ENCODE assay signal across 12 cellular contexts in the genomic region with DNA sequence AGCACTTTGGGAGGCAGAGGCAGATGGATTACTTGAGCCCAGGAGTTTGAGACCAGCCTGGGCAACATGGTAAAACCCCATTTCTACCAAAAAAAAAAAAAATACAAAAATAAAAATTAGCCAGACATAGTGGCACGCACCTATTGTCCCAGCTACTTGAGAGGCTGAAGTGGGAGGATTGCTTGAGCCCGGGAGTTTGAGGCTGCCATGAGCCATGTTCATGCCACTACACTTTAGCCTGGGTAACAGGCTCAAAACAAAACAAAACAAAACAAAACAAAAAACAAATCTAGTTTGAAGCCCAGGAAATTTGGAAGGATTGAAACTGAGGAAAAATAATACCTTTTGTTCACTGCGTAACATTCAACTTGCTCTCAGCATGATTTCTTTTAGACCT. TPM values are rescaled to one million over a fixed set of nuclear protein-coding genes. Genes with fewer than 3 reads are reported as not detected.
DNase-seq lines count a peak whose midpoint lies in the region; ATAC-seq and TF ChIP-seq lines count a peak whose summit lies in the region.
"Had no signal": no experiment of that assay in that cellular context is flagged by ENCODE, and none has a peak within 500 bp of the region (broad histone marks: within the 10 kb centered on the region; RNA-seq: fewer than 3 reads in every experiment).

No MANE protein-coding gene starts in this region.

- H3K4me1 Mint-ChIP-seq in MCF 10A (ENCODE audit: insufficient read depth, unreplicated experiment), result peaks cover 62% of the 10 kb centered on the region
- H3K4me1 Mint-ChIP-seq in activated naive CD8-positive, alpha-beta T cell treated with anti-CD3 and anti-CD28 coated beads, Interleukin-2, amount 50 U/mL, for 24 hours, result peaks cover 80% of the 10 kb centered on the region

- peaks cover 7% of the 10 kb centered on the region for H3K9me3 Mint-ChIP-seq in MCF 10A (ENCODE audit: unreplicated experiment)
- H3K9me3 Mint-ChIP-seq in activated naive CD8-positive, alpha-beta T cell treated with anti-CD3 and anti-CD28 coated beads, Interleukin-2, amount 50 U/mL, for 24 hours, result no peaks in the 10 kb centered on the region
- H3K9me3 Mint-ChIP-seq: activated naive CD4-positive, alpha-beta T cell treated with anti-CD3 and anti-CD28 coated beads, Interleukin-2, amount 50 U/mL, for 72 hours had no signal

- peak overlapping the region; percentile 6 for H3K4me3 Mint-ChIP-seq in MCF 10A (ENCODE audit: unreplicated experiment)
- no peak overlapping the region for H3K4me3 Mint-ChIP-seq in activated naive CD8-positive, alpha-beta T cell treated with anti-CD3 and anti-CD28 coated beads, Interleukin-2, amount 50 U/mL, for 24 hours

- peak overlapping the region; percentile 93 for H3K27ac Mint-ChIP-seq in MCF 10A (ENCODE audit: low read depth, unreplicated experiment)
- H3K27ac Mint-ChIP-seq in activated naive CD8-positive, alpha-beta T cell treated with anti-CD3 and anti-CD28 coated beads, Interleukin-2, amount 50 U/mL, for 24 hours, result peak overlapping the region; percentile 83

- no peak for ATAC-seq in activated naive CD8-positive, alpha-beta T cell treated with anti-CD3 and anti-CD28 coated beads, Interleukin-2, amount 50 U/mL, for 24 hours
- ATAC-seq in lung (ENCODE audit: insufficient read depth, low FRiP score), result no peak
- ATAC-seq in upper lobe of right lung, result no peak
- ATAC-seq: Panc1 had no signal

- no peak for TF ChIP-seq POLR2A in breast epithelium (IDR thresholded peaks at IDR 0.05)

- intact Hi-C loops in MCF 10A (cut with micrococcal nuclease) (no loop called here), breast epithelium (cut with DNase I; ENCODE audit: low total_unique reads) (no loop called here), upper lobe of right lung (cut with DNase I) (no loop called here)

- H3K36me3 ChIP-seq in breast epithelium, result no peaks in the 10 kb centered on the region
- no peaks in the 10 kb centered on the region for H3K36me3 ChIP-seq in lung (ENCODE audit: control insufficient read depth in 2 of 2, insufficient read depth in 2 of 2, low read length in 2 of 2)
- H3K36me3 ChIP-seq in upper lobe of right lung, result no peaks in the 10 kb centered on the region

- peaks cover 12% of the 10 kb centered on the region for H3K36me3 Mint-ChIP-seq in MCF 10A (ENCODE audit: insufficient read depth, unreplicated experiment)
- peaks cover 7% of the 10 kb centered on the region for H3K36me3 Mint-ChIP-seq in activated naive CD8-positive, alpha-beta T cell treated with anti-CD3 and anti-CD28 coated beads, Interleukin-2, amount 50 U/mL, for 24 hours (ENCODE audit: low read depth)

- H3K9me3 ChIP-seq in breast epithelium (no peaks in the 10 kb centered on the region), lung (ENCODE audit: control insufficient read depth in 2 of 2, insufficient read depth in 1 of 2, low read length in 1 of 2) (no peaks in the 10 kb centered on the region), upper lobe of right lung (no peaks in the 10 kb centered on the region)

- CTCF ChIA-PET in MCF 10A (lab: Yijun Ruan, JAX), result interaction anchor here (0.5 to 1.5 kb wide), 7 partner anchors 7 to 71 kb away, joined by 3 to 4 read pairs (median 3); no protein-coding TSS in a partner anchor

- no peaks in the 10 kb centered on the region for H3K27me3 Mint-ChIP-seq in MCF 10A (ENCODE audit: insufficient read depth, unreplicated experiment)
- no peaks in the 10 kb centered on the region for H3K27me3 Mint-ChIP-seq in activated naive CD8-positive, alpha-beta T cell treated with anti-CD3 and anti-CD28 coated beads, Interleukin-2, amount 50 U/mL, for 24 hours

- no peak for DNase-seq in MCF 10A (ENCODE audit: unreplicated experiment)
- DNase-seq in breast epithelium (ENCODE audit: low spot score in 2 of 2), result no peak
- DNase-seq in activated naive CD8-positive, alpha-beta T cell treated with anti-CD3 and anti-CD28 coated beads, Interleukin-2, amount 50 U/mL, for 24 hours, result no peak
- no peak for DNase-seq in lung (ENCODE audit: low spot score)
- no peak for DNase-seq in upper lobe of right lung
- DNase-seq in H4 (ENCODE audit: low spot score), result no peak
- DNase-seq in EL, result no peak
- DNase-seq in activated CD4-positive, alpha-beta T cell treated with anti-CD3 and anti-CD28 coated beads for 48 hours, result no peak
- DNase-seq: GOT3, hypothalamus had no signal

- POLR2A ChIA-PET in MCF 10A (lab: Yijun Ruan, JAX), result interaction anchor here (0.6 to 4.4 kb wide), 6 partner anchors 9 to 164 kb away, joined by 3 to 51 read pairs (median 16); partner anchors contain the start of gene TMOD3

- H3K4me3 ChIP-seq in breast epithelium, result no peak overlapping the region
- H3K4me3 ChIP-seq in lung, result no peak overlapping the region
- H3K4me3 ChIP-seq in upper lobe of right lung, result no peak overlapping the region

- H3K27ac ChIP-seq in breast epithelium (no peak overlapping the region), lung (ENCODE audit: low read depth in 1 of 2, low read length in 1 of 2) (peak overlapping the region; percentile 6 to 31), upper lobe of right lung (peak overlapping the region; percentile 69)

- H3K27me3 ChIP-seq in breast epithelium (no peaks in the 10 kb centered on the region), lung (ENCODE audit: control insufficient read depth, insufficient read depth) (no peaks in the 10 kb centered on the region), upper lobe of right lung (no peaks in the 10 kb centered on the region)

- TSS peak; percentile 56 for BruUV-seq in MCF 10A (replicated peaks; lab: Mats Ljungman, UMichigan)

- TF ChIP-seq CTCF in MCF 10A (IDR thresholded peaks at IDR 0.05; ENCODE audit: unreplicated experiment) (no peak), breast epithelium (IDR thresholded peaks at IDR 0.05) (no peak), lung (IDR thresholded peaks at IDR 0.05; ENCODE audit: control extremely low read depth, extremely low read depth) (no peak), upper lobe of right lung (IDR thresholded peaks at IDR 0.05) (no peak)

- WGBS in lung, 2 donors, result 67 to 68% methylated on average over 3 of the region's 3 CpGs

- H3K4me1 ChIP-seq in breast epithelium (no peaks in the 10 kb centered on the region), lung (ENCODE audit: control insufficient read depth in 2 of 2, insufficient read depth in 2 of 2, low read length in 2 of 2) (peaks cover 11 to 65% of the 10 kb centered on the region in 2 donors), upper lobe of right lung (peaks cover 91% of the 10 kb centered on the region)

RNA-seq across cellular contexts. Expression of gene TMOD3, which starts 16.6 kb away (rescaled TPM):
- total RNA-seq in MCF 10A (2022) (93.5 and 94.6 TPM in 2 replicates), breast epithelium (10 to 100 TPM; 24.9 to 31.4 (median 27.5) TPM), lung (100 to 1,000 TPM in 1 of 2 donors, 10 to 100 TPM in 1; 65.8 to 108 TPM), upper lobe of right lung (78.4 TPM)
- 10 to 100 TPM; 12.4 to 16.4 TPM for polyA plus RNA-seq in lung
- total RNA-seq in H4 (2014; rRNA removed; shearing (Covaris generic)), result 21.2 and 22.5 TPM in 2 replicates

Comparison
In these comparisons a context has a peak if more than half of its experiments do, and no peak if none do; other contexts are left out.
1. H3K27ac ChIP-seq: peak in lung (2 of 2) and upper lobe of right lung (single experiment); none in breast epithelium (0 of 2).